ENCODE assay signal across 9 cellular contexts in genomic region chr10:93062499-93063216, GRCh38. TPM values are rescaled to one million over a fixed set of nuclear protein-coding genes. Genes with fewer than 3 reads are reported as not detected.
DNase-seq lines count a peak whose midpoint lies in the region; ATAC-seq and TF ChIP-seq lines count a peak whose summit lies in the region.
"Had no signal": no experiment of that assay in that cellular context is flagged by ENCODE, and none has a peak within 500 bp of the region (broad histone marks: within the 10 kb centered on the region; RNA-seq: fewer than 3 reads in every experiment).

No MANE protein-coding gene starts in this region.

- peaks cover 20% of the 10 kb centered on the region for H3K4me1 ChIP-seq in HUES6 (ENCODE audit: control insufficient read depth, insufficient read depth, low read length)

- no peak overlapping the region for H3K27ac ChIP-seq in HUES6 (ENCODE audit: low read depth, low read length)
- H3K27ac ChIP-seq: neutrophil had no signal

- no peaks in the 10 kb centered on the region for H3K4me1 Mint-ChIP-seq in MCF 10A (ENCODE audit: insufficient read depth, unreplicated experiment)

- no TSS peak for BruUV-seq in MCF 10A (replicated peaks; lab: Mats Ljungman, UMichigan)

- H3K4me3 Mint-ChIP-seq in MCF 10A (ENCODE audit: unreplicated experiment): no peak overlapping the region

- H3K27me3 Mint-ChIP-seq in MCF 10A (ENCODE audit: insufficient read depth, unreplicated experiment): peaks cover 11% of the 10 kb centered on the region

- peaks cover 6% of the 10 kb centered on the region for H3K36me3 Mint-ChIP-seq in MCF 10A (ENCODE audit: insufficient read depth, unreplicated experiment)

- intact Hi-C loops in MCF 10A (cut with micrococcal nuclease): no loop called here

- DNase-seq in EH (ENCODE audit: low read depth): peak; percentile 46
- no peak for DNase-seq in MCF 10A (ENCODE audit: unreplicated experiment)
- DNase-seq in kidney tubule cell (ENCODE audit: low spot score): peak; percentile 67
- DNase-seq in stimulated activated CD8-positive, alpha-beta memory T cell treated with anti-CD3 and anti-CD28 coated beads, Interleukin-15, amount 100 ng/mL, for 48 hours (ENCODE audit: low read depth in 2 of 2): peak; percentile 37 to 42
- no peak for DNase-seq in dedifferentiated amniotic fluid mesenchymal stem cell (ENCODE audit: extremely low spot score)
- DNase-seq in DMS79 treated with DMSO at 0.1 percent for 48 hours (lab: John Stamatoyannopoulos, UW): no peak

- H3K27ac Mint-ChIP-seq in MCF 10A (ENCODE audit: low read depth, unreplicated experiment): no peak overlapping the region

- CTCF ChIA-PET in MCF 10A (lab: Yijun Ruan, JAX): no interaction called here

- TF ChIP-seq CTCF in MCF 10A (IDR thresholded peaks at IDR 0.05; ENCODE audit: unreplicated experiment): peak; percentile 27

- peak overlapping the region; percentile 45 for H3K4me3 ChIP-seq in HUES6 (ENCODE audit: low read depth, low read length)

- POLR2A ChIA-PET in MCF 10A (lab: Yijun Ruan, JAX): no interaction called here

- no peaks in the 10 kb centered on the region for H3K36me3 ChIP-seq in HUES6 (ENCODE audit: control insufficient read depth, insufficient read depth, low read length)

- no peaks in the 10 kb centered on the region for H3K9me3 ChIP-seq in HUES6 (ENCODE audit: control insufficient read depth, insufficient read depth, low read depth, low read length)
- H3K9me3 ChIP-seq: neutrophil had no signal

- ATAC-seq in GM21367 (IDR thresholded peaks at IDR 0.05; ENCODE audit: unreplicated experiment): no peak

- H3K27me3 ChIP-seq in HUES6 (ENCODE audit: control insufficient read depth, insufficient read depth, low read length): peaks cover 100% of the 10 kb centered on the region

- no peak overlapping the region for H3K9ac ChIP-seq in HUES6 (ENCODE audit: low read length)

- no peaks in the 10 kb centered on the region for H3K9me3 Mint-ChIP-seq in MCF 10A (ENCODE audit: unreplicated experiment)

RNA-seq across cellular contexts. Expression of gene CYP26C1, which starts 2.1 kb away (rescaled TPM):
- total RNA-seq in MCF 10A (2022): 0.07 and 0.14 TPM in 2 replicates

RNA-seq across cellular contexts. Expression of gene CYP26A1, which starts 11.0 kb away (rescaled TPM):
- not detected in 2 replicates for total RNA-seq in MCF 10A (2022)

Comparison
In these comparisons a context has a peak if more than half of its experiments do, and no peak if none do; other contexts are left out.
1. DNase-seq: peak in EH (single experiment), kidney tubule cell (single experiment) and stimulated activated CD8-positive, alpha-beta memory T cell treated with anti-CD3 and anti-CD28 coated beads, Interleukin-15, amount 100 ng/mL, for 48 hours (2 of 2); none in MCF 10A (single experiment), dedifferentiated amniotic fluid mesenchymal stem cell (single experiment) and DMS79 treated with DMSO at 0.1 percent for 48 hours (single experiment).